ENCODE assay signal across 8 cellular contexts in the genomic region with DNA sequence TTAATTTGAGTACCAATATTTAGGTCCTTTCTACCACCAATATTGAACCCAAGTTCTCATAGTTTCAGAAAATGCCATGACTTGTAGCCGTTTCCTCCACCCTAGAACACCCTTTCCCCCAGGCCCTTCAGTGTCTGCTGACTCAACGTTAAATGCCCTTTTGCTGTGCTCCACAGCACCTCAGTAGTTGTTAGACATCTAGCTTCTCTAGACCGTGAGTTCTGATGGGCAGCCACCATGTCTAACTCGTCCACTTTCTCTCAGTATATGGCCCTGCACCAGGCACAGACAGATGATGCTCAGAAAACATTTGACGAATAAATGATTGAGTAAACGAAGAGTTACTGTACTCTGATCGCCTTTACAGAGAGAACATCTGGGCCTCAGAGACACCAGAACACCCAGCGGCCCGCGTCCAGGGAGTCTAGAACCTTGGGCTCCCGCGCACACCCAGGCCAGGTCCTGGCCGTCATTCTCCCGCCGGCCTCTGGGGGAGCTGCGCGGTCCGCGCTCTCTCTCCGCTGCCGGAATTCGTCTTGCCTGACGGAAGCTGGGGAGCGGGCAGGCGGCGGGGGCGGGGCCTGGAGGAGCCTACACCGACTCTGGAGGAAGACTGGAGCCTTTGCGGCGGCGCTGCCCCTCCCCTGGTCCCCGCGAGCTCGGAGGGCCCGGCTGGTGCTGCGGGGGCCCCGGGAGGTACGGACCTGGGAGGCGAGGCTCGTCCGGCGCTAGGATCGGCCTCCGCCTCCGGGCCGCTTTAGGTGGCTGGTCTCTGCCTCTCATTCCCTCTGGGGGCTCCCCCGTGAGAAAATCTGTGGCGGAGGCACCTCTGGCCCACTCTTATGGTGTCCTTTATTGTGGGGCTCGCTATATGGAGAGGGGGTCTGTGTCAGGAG. TPM values are rescaled to one million over a fixed set of nuclear protein-coding genes. Genes with fewer than 3 reads are reported as not detected.
DNase-seq lines count a peak whose midpoint lies in the region; ATAC-seq lines count a peak whose summit lies in the region.

Gene NKIRAS2, plus strand, starts transcription at position 582 of the 896 bp plus-strand sequence. CDS start 1,488 bp downstream, outside the sequence.

- DNase-seq in A172 (ENCODE audit: low spot score) = peak; percentile 84
- DNase-seq in NCI-H446 treated with DMSO at 0.1 percent for 48 hours (lab: John Stamatoyannopoulos, UW) = peak; percentile 70
- peak; percentile 95 for DNase-seq in activated CD4-positive, CD25-positive, alpha-beta regulatory T cell treated with anti-CD3 and anti-CD28 coated beads, Interleukin-2, amount 50 U/mL, for 72 hours
- peak; percentile 88 for DNase-seq in cerebellar cortex (ENCODE audit: low spot score)
- DNase-seq in kidney glomerular epithelial cell (lab: John Stamatoyannopoulos, UW) = peak; percentile 79
- DNase-seq in stimulated activated CD4-positive, alpha-beta T cell treated with anti-CD3 and anti-CD28 coated beads, Interleukin-15, amount 100 ng/mL, for 48 hours (ENCODE audit: low read depth in 2 of 2) = peak; percentile 90 to 92

- ATAC-seq in GM18867 (IDR thresholded peaks at IDR 0.05; ENCODE audit: unreplicated experiment) (peak; percentile 60), HG03280 (IDR thresholded peaks at IDR 0.05; ENCODE audit: unreplicated experiment) (peak; percentile 67)

RNA-seq across cellular contexts. Expression of gene NKIRAS2, which starts in this region (rescaled TPM):
- 48.6 and 51.8 TPM in 2 replicates for total RNA-seq in A172 (2014; rRNA removed; shearing (Covaris generic))

Comparison
In these comparisons a context has a peak if more than half of its experiments do, and no peak if none do; other contexts are left out.
1. Peak in every context shown above with its lines: DNase-seq and ATAC-seq.